Comparison of ENCODE assay signal across 11 cellular contexts in the genomic region with DNA sequence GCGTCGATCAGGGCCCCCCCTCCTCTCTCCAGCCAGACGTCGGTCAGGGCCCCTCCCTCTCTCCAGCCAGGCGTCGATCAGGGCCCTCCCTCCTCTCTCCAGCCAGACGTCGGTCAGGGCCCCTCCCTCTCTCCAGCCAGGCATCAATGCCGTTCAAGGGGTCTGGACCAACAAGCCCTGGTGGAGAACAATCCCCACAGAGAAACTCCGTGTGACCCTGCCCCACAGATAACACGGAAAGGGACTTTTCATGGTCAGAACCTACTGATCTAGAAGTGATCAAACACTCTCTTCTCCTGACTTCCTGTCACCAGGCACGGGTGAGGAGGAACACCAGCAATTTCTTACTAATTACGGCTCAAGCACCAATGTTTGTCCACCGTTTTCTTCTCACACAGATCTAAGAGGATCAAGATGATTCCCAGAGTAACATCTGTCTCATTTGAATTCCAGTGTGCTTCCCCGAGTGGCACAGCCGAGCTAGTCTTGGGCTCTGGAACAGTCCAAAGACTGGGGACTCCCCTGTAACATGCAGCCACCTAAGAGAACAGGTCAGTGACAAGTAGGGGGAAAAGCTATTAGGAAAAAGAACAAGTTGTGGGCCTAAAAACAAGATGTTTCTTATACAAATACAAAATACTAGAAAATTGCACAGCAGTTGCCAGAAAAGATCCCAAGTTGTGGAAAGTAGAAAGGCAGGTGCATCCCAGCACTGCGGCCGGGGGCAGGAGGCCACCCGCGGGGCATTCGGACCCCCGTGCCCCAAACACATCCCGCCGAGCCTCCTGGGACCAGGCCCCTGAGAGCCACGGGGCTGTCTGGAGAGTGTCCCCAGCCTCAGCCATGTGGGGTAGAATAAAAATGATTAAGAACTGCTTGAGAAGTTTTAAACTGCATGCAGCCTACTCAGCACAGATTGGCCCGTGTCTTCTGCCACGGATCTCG. TPM values are rescaled to one million over a fixed set of nuclear protein-coding genes. Genes with fewer than 3 reads are reported as not detected.
A peak's percentile ranks its signal among the peaks of the same experiment; 100 is the strongest.
DNase-seq lines count a peak whose midpoint lies in the region; TF ChIP-seq lines count a peak whose summit lies in the region.
"Had no signal": no experiment of that assay in that cellular context is flagged by ENCODE, and none has a peak within 500 bp of the region (broad histone marks: within the 10 kb centered on the region; RNA-seq: fewer than 3 reads in every experiment).

No MANE protein-coding gene starts in this region.

- peaks cover 6% of the 10 kb centered on the region for H3K9me3 ChIP-seq in KOPT-K1 (ENCODE audit: insufficient read depth, low read length, poor library complexity, severe bottlenecking)
- no peaks in the 10 kb centered on the region for H3K9me3 ChIP-seq in effector memory CD4-positive, alpha-beta T cell (ENCODE audit: control insufficient read depth, low read length)

- H3K36me3 Mint-ChIP-seq in CD14-positive monocyte (peaks cover 35 to 50% of the 10 kb centered on the region in 2 donors), progenitor cell of endocrine pancreas (ENCODE audit: insufficient read depth) (no peaks in the 10 kb centered on the region)

- H3K4me3 Mint-ChIP-seq in CD14-positive monocyte (peak overlapping the region; percentile 0 to 66), progenitor cell of endocrine pancreas (ENCODE audit: low read depth) (no peak overlapping the region)

- DNase-seq in CD14-positive monocyte (ENCODE audit: low spot score) (no peak), progenitor cell of endocrine pancreas (ENCODE audit: low spot score, unreplicated experiment) (no peak), NCI-H774 (lab: John Stamatoyannopoulos, UW) (no peak), DMS 273 (lab: John Stamatoyannopoulos, UW; ENCODE audit: unreplicated experiment) (no peak), DMS53 (lab: John Stamatoyannopoulos, UW) (no peak), T1000 (lab: John Stamatoyannopoulos, UW) (no peak)
- no peak for DNase-seq in effector memory CD4-positive, alpha-beta T cell
- DNase-seq: GDM1, kidney glomerular epithelial cell, NCI-H2029 had no signal

- intact Hi-C loops in CD14-positive monocyte (cut with micrococcal nuclease) = no loop called here

- H3K27me3 Mint-ChIP-seq in CD14-positive monocyte (ENCODE audit: low read depth in 3 of 3) = peaks cover 0 to 2% (median 2%) of the 10 kb centered on the region in 3 donors
- H3K27me3 Mint-ChIP-seq in progenitor cell of endocrine pancreas = no peaks in the 10 kb centered on the region

- H3K36me3 ChIP-seq in KOPT-K1 (ENCODE audit: insufficient read depth, low read length) = no peaks in the 10 kb centered on the region
- peaks cover 28% of the 10 kb centered on the region for H3K36me3 ChIP-seq in effector memory CD4-positive, alpha-beta T cell (ENCODE audit: control insufficient read depth, insufficient read depth, low read length)

- no peaks in the 10 kb centered on the region for H3K27me3 ChIP-seq in effector memory CD4-positive, alpha-beta T cell (replicated peaks; ENCODE audit: control insufficient read depth, insufficient read depth, low read length, poor library complexity, severe bottlenecking)

- no peak for TF ChIP-seq CTCF in CD14-positive monocyte (IDR thresholded peaks at IDR 0.05)
- TF ChIP-seq CTCF in progenitor cell of endocrine pancreas (IDR thresholded peaks at IDR 0.05; ENCODE audit: unreplicated experiment) = no peak

- peaks cover 76% of the 10 kb centered on the region for H3K4me1 ChIP-seq in effector memory CD4-positive, alpha-beta T cell (ENCODE audit: control insufficient read depth, insufficient read depth, low read length, poor library complexity, severe bottlenecking)

- H3K4me1 Mint-ChIP-seq in CD14-positive monocyte (peaks cover 52% of the 10 kb centered on the region), progenitor cell of endocrine pancreas (ENCODE audit: low read depth) (peaks cover 17% of the 10 kb centered on the region)

- H3K27ac Mint-ChIP-seq in CD14-positive monocyte = peak overlapping the region in 5 of 7 donors; percentile 74 to 87 (median 85)
- peak overlapping the region; percentile 89 for H3K27ac Mint-ChIP-seq in progenitor cell of endocrine pancreas

- no peak overlapping the region for H3K4me3 ChIP-seq in effector memory CD4-positive, alpha-beta T cell (ENCODE audit: insufficient read depth, low read depth, low read length, poor library complexity, severe bottlenecking)

- H3K9me3 Mint-ChIP-seq in CD14-positive monocyte (peaks cover 0 to 3% (median 0%) of the 10 kb centered on the region in 7 donors), progenitor cell of endocrine pancreas (ENCODE audit: low read depth) (no peaks in the 10 kb centered on the region)

- peak overlapping the region; percentile 12 for H3K27ac ChIP-seq in KOPT-K1 (ENCODE audit: low read depth, low read length, poor library complexity, severe bottlenecking)
- H3K27ac ChIP-seq in effector memory CD4-positive, alpha-beta T cell (ENCODE audit: insufficient read depth, low read length, poor library complexity, severe bottlenecking) = peak overlapping the region; percentile 63

RNA-seq across cellular contexts. Expression of gene RASA3, which starts 11.7 kb away (rescaled TPM):
- 10 to 100 TPM in 1 of 2 donors, 1 to 10 TPM in 1; 9.0 to 16.6 TPM for polyA plus RNA-seq in CD14-positive monocyte
- total RNA-seq in progenitor cell of endocrine pancreas = 6.3 and 7.6 TPM in 2 replicates

RNA-seq across cellular contexts. Expression of gene CFAP97D2, which starts 58.3 kb away (rescaled TPM):
- under 1 TPM in 1 of 2 donors, not detected in 1; 0.21 TPM for polyA plus RNA-seq in CD14-positive monocyte
- not detected in 2 replicates for total RNA-seq in progenitor cell of endocrine pancreas
